ENCODE assay signal across 20 cellular contexts in genomic region chr4:609400-610050, GRCh38. TPM values are rescaled to one million over a fixed set of nuclear protein-coding genes. Genes with fewer than 3 reads are reported as not detected.
A peak's percentile ranks its signal among the peaks of the same experiment; 100 is the strongest.
DNase-seq lines count a peak whose midpoint lies in the region; ATAC-seq and TF ChIP-seq lines count a peak whose summit lies in the region.
"Had no signal": no experiment of that assay in that cellular context is flagged by ENCODE, and none has a peak within 500 bp of the region (broad histone marks: within the 10 kb centered on the region; RNA-seq: fewer than 3 reads in every experiment).

No MANE protein-coding gene starts in this region.

- no peak overlapping the region; the same call in 2 of the 3 replicates for H3K4me3 Mint-ChIP-seq in GM23338
- H3K4me3 Mint-ChIP-seq: CD4-positive, CD25-positive, alpha-beta regulatory T cell had no signal

- no peaks in the 10 kb centered on the region for H3K9me2 ChIP-seq in GM23338 (ENCODE audit: insufficient read depth)

- peak; percentile 66 for ATAC-seq in GM23338
- ATAC-seq in GM21717 (IDR thresholded peaks at IDR 0.05; ENCODE audit: unreplicated experiment), result no peak
- ATAC-seq in GM18858 (IDR thresholded peaks at IDR 0.05; ENCODE audit: unreplicated experiment), result no peak

- peaks cover 2% of the 10 kb centered on the region; the same call in 1 of the 3 replicates for H3K36me3 Mint-ChIP-seq in GM23338 (ENCODE audit: low read depth)
- H3K36me3 Mint-ChIP-seq: CD4-positive, CD25-positive, alpha-beta regulatory T cell had no signal

- H3K27ac ChIP-seq in GM23338 (ENCODE audit: low read depth) (no peak overlapping the region), coronary artery (no peak overlapping the region)
- H3K27ac ChIP-seq: SJCRH30 had no signal

- H3K4me2 ChIP-seq in GM23338, result no peak overlapping the region

- no peaks in the 10 kb centered on the region for H3K9me3 Mint-ChIP-seq in GM23338

- no peaks in the 10 kb centered on the region for H3K36me3 ChIP-seq in GM23338 (ENCODE audit: insufficient read depth)
- H3K36me3 ChIP-seq: SJCRH30 had no signal

- H3K27ac Mint-ChIP-seq in GM23338, result no peak overlapping the region
- H3K27ac Mint-ChIP-seq: CD4-positive, CD25-positive, alpha-beta regulatory T cell; IgD-negative memory B cell had no signal

- H3K27me3 ChIP-seq in GM23338 (ENCODE audit: insufficient read depth), result no peaks in the 10 kb centered on the region
- H3K27me3 ChIP-seq: SJCRH30 had no signal

- no peaks in the 10 kb centered on the region for H3K79me2 ChIP-seq in GM23338 (replicated peaks; ENCODE audit: insufficient read depth)

- H2AFZ ChIP-seq in GM23338, result no peak overlapping the region

- no peaks in the 10 kb centered on the region; the same call in 1 of the 2 replicates for H4K20me1 ChIP-seq in GM23338 (replicated peaks; ENCODE audit: insufficient read depth)

- no peaks in the 10 kb centered on the region for H3K4me1 ChIP-seq in GM23338 (ENCODE audit: insufficient read depth)

- H3F3A ChIP-seq in GM23338 (replicated peaks; ENCODE audit: low read depth), result no peaks in the 10 kb centered on the region

- peaks cover 5% of the 10 kb centered on the region for H3K27me3 Mint-ChIP-seq in GM23338 (ENCODE audit: insufficient read depth, low read depth, poor library complexity)

- TF ChIP-seq CTCF in GM23338 (conservative IDR thresholded peaks at IDR 0.05; ENCODE audit: low read depth in 2 of 2) (no peak), coronary artery (IDR thresholded peaks at IDR 0.05) (no peak)

- no peak for DNase-seq in GM23338 (ENCODE audit: low spot score)
- DNase-seq in NAMALWA (ENCODE audit: low spot score), result peak; percentile 41
- peak; percentile 11 for DNase-seq in coronary artery (ENCODE audit: low spot score)
- DNase-seq in mesenteric fat pad (ENCODE audit: low spot score), result peak; percentile 72
- no peak for DNase-seq in NCI-H526 treated with DMSO at 0.1 percent for 48 hours (lab: John Stamatoyannopoulos, UW)
- no peak for DNase-seq in GM03348 (ENCODE audit: low spot score)
- DNase-seq: ACHN; CD4-positive, CD25-positive, alpha-beta regulatory T cell; GF-D8; NCI-H1417 treated with DMSO at 0.1 percent for 48 hours; NCI-H2107; NCI-H226; NCI-H526; SJCRH30 had no signal

- H3K4me1 Mint-ChIP-seq in GM23338, result peaks cover 3% of the 10 kb centered on the region; the same call in 1 of the 3 replicates
- H3K4me1 Mint-ChIP-seq: IgD-negative memory B cell had no signal

- H3K4me3 ChIP-seq in GM23338, result no peak overlapping the region
- H3K4me3 ChIP-seq in coronary artery, result no peak overlapping the region
- H3K4me3 ChIP-seq: SJCRH30 had no signal

TF ChIP-seq in GM23338, 12 proteins besides CTCF, POLR2A, EP300 and RAD21 (continues in another document):
- TF ChIP-seq ZNF462 (CRISPR knock-in tag; IDR thresholded peaks at IDR 0.05) (no peak), REST (IDR thresholded peaks at IDR 0.05; ENCODE audit: unreplicated experiment) (no peak), NANOG (IDR thresholded peaks at IDR 0.05; ENCODE audit: borderline replicate concordance) (no peak), ZNF331 (CRISPR knock-in tag; IDR thresholded peaks at IDR 0.05; ENCODE audit: low read depth) (no peak), JUNB (IDR thresholded peaks at IDR 0.05; ENCODE audit: unreplicated experiment) (no peak), STAT1 (IDR thresholded peaks at IDR 0.05; ENCODE audit: unreplicated experiment) (no peak), ZNF114 (CRISPR knock-in tag; IDR thresholded peaks at IDR 0.05) (no peak), CREB1 (CRISPR knock-in tag; IDR thresholded peaks at IDR 0.05; ENCODE audit: low read depth) (no peak), EZH2phosphoT487 (IDR thresholded peaks at IDR 0.05; ENCODE audit: unreplicated experiment) (no peak), EZH2 (IDR thresholded peaks at IDR 0.05; ENCODE audit: low read depth, unreplicated experiment) (no peak), POLR2AphosphoS5 (IDR thresholded peaks at IDR 0.05; ENCODE audit: low read depth) (no peak)

RNA-seq across cellular contexts. Expression of gene PDE6B, which starts 15.8 kb away (rescaled TPM):
- 3.1 and 5.0 TPM in 2 replicates for total RNA-seq in GM23338 (2014; rRNA removed; shearing (Covaris generic))
- polyA plus RNA-seq in GM23338 (2016; fragmentation: Nextera tagmentation; extraction: Ambion mirVana), result 3.3 and 3.4 TPM in 2 replicates
- total RNA-seq in mesenteric fat pad, result 2.9 TPM
- total RNA-seq: H4, OCI-LY7, RPMI7951, SJCRH30 had no signal

RNA-seq across cellular contexts. Expression of gene TMEM271, which starts 33.4 kb away (rescaled TPM):
- total RNA-seq in GM23338 (2014; rRNA removed; shearing (Covaris generic)), result 0.62 TPM in 1 of 2 replicates, not detected in the other
- 0.11 and 0.21 TPM in 2 replicates for polyA plus RNA-seq in GM23338 (2016; fragmentation: Nextera tagmentation; extraction: Ambion mirVana)
- total RNA-seq in mesenteric fat pad, result not detected
- total RNA-seq: CD4-positive, CD25-positive, alpha-beta regulatory T cell; OCI-LY7; RPMI7951 had no signal
- polyA plus RNA-seq: CD4-positive, CD25-positive, alpha-beta regulatory T cell; IgD-negative memory B cell had no signal

Comparison
In these comparisons a context has a peak if more than half of its experiments do, and no peak if none do; other contexts are left out.
1. DNase-seq: peak in NAMALWA (single experiment), coronary artery (single experiment) and mesenteric fat pad (single experiment); none in GM23338 (single experiment), NCI-H526 treated with DMSO at 0.1 percent for 48 hours (single experiment) and GM03348 (single experiment).